In genomic region chrX:40871385-40872082, GRCh38 we compare ENCODE assay signal across 9 cellular contexts.
A peak's percentile ranks its signal among the peaks of the same experiment; 100 is the strongest.
DNase-seq lines count a peak whose midpoint lies in the region; ATAC-seq, FAIRE-seq and TF ChIP-seq lines count a peak whose summit lies in the region.
"Had no signal": no experiment of that assay in that cellular context is flagged by ENCODE, and none has a peak within 500 bp of the region (broad histone marks: within the 10 kb centered on the region; RNA-seq: fewer than 3 reads in every experiment).

No MANE protein-coding gene starts in this region.

- peaks cover 3 to 19% (median 12%) of the 10 kb centered on the region in 3 donors for H3K27me3 Mint-ChIP-seq in immature natural killer cell (ENCODE audit: low read depth in 3 of 3)

- H3K4me1 Mint-ChIP-seq in immature natural killer cell = peaks cover 7 to 9% of the 10 kb centered on the region in 2 donors

- no peak for DNase-seq in GM18507 (ENCODE audit: extremely low spot score, insufficient read length, low read depth)
- DNase-seq in M059J (ENCODE audit: low read depth) = peak; percentile 56
- DNase-seq in immature natural killer cell = peak in 2 of 3 donors; percentile 20
- no peak for DNase-seq in NCI-H187 (lab: John Stamatoyannopoulos, UW)
- DNase-seq in ovary = no peak
- no peak for DNase-seq in small intestine
- DNase-seq in left ventricle myocardium superior = no peak

- no peak overlapping the region for H3K4me3 ChIP-seq in ovary
- no peak overlapping the region for H3K4me3 ChIP-seq in small intestine (ENCODE audit: low read depth in 1 of 2, low read length in 2 of 2)

- TF ChIP-seq POLR2A in ovary (IDR thresholded peaks at IDR 0.05) = no peak

- H3K9me3 Mint-ChIP-seq in immature natural killer cell = peaks cover 0 to 3% (median 0%) of the 10 kb centered on the region in 6 donors

- H3K4me1 ChIP-seq in ovary (ENCODE audit: insufficient read depth) = peaks cover 6% of the 10 kb centered on the region
- no peaks in the 10 kb centered on the region for H3K4me1 ChIP-seq in small intestine (ENCODE audit: control insufficient read depth in 2 of 2, insufficient read depth in 1 of 2, low read depth in 1 of 2, low read length in 1 of 2)

- no peak for TF ChIP-seq EP300 in ovary (IDR thresholded peaks at IDR 0.05)

- H3K27ac Mint-ChIP-seq in immature natural killer cell = peak overlapping the region; percentile 17 to 78 (median 60)

- 57 to 66% (median 63%) methylated on average over 3 of the region's 3 CpGs for WGBS in ovary, 3 donors
- 27 to 60% (median 50%) methylated on average over 3 of the region's 3 CpGs for WGBS in small intestine, 3 donors

- intact Hi-C loops in ovary (cut with DNase I) = no loop called here
- intact Hi-C loops in left ventricle myocardium superior (cut with micrococcal nuclease) = no loop called here

- H3K36me3 ChIP-seq in ovary (no peaks in the 10 kb centered on the region), small intestine (ENCODE audit: control insufficient read depth in 2 of 2, insufficient read depth in 2 of 2, low read length in 2 of 2) (no peaks in the 10 kb centered on the region)

- ATAC-seq in GM21723 (IDR thresholded peaks at IDR 0.05; ENCODE audit: unreplicated experiment) (peak; percentile 71), left ventricle myocardium superior (no peak)

- TF ChIP-seq CTCF in ovary (IDR thresholded peaks at IDR 0.05) = no peak

- H3K9me3 ChIP-seq in ovary (no peaks in the 10 kb centered on the region), small intestine (ENCODE audit: control insufficient read depth, low read depth) (no peaks in the 10 kb centered on the region)

- FAIRE-seq in GM18507 (lab: Jason Lieb, UNC) (peak; percentile 94), small intestine (lab: Jason Lieb, UNC) (no peak)

- no peak overlapping the region for H3K4me3 Mint-ChIP-seq in immature natural killer cell

- no peaks in the 10 kb centered on the region for H3K36me3 Mint-ChIP-seq in immature natural killer cell

- H3K27ac ChIP-seq in ovary (no peak overlapping the region), small intestine (ENCODE audit: low read depth in 1 of 2, low read length in 1 of 2) (no peak overlapping the region)
- H3K27ac ChIP-seq: HL-60 had no signal

- H3K27me3 ChIP-seq in ovary (no peaks in the 10 kb centered on the region), small intestine (ENCODE audit: control insufficient read depth in 2 of 2, insufficient read depth in 2 of 2, low read length in 2 of 2) (no peaks in the 10 kb centered on the region)

Comparison
In these comparisons a context has a peak if more than half of its experiments do, and no peak if none do; other contexts are left out.
1. DNase-seq: peak in M059J (single experiment) and immature natural killer cell (2 of 3); none in GM18507 (single experiment), NCI-H187 (0 of 2), ovary (0 of 5), small intestine (single experiment) and left ventricle myocardium superior (single experiment).